In genomic region chr7:84058311-84059076, GRCh38 we compare ENCODE assay signal across 14 cellular contexts.
DNase-seq lines count a peak whose midpoint lies in the region; ATAC-seq and TF ChIP-seq lines count a peak whose summit lies in the region.
"Had no signal": no experiment of that assay in that cellular context is flagged by ENCODE, and none has a peak within 500 bp of the region (broad histone marks: within the 10 kb centered on the region; RNA-seq: fewer than 3 reads in every experiment).

No MANE protein-coding gene starts in this region.

- POLR2A ChIA-PET in CD8-positive, alpha-beta memory T cell (lab: Charles Lee): no interaction called here

- no peaks in the 10 kb centered on the region for H3K27me3 Mint-ChIP-seq in CD8-positive, alpha-beta memory T cell
- H3K27me3 Mint-ChIP-seq: stimulated activated memory B cell treated with anti-CD40 and anti-IgM and Interleukin-4, amounts not matched to agents 10 μg/mL and 1 μg/mL and 100 μg/mL, for 72 hours had no signal

- in situ Hi-C loops in astrocyte of the spinal cord (cut with HindIII; ENCODE audit: low sequenced_read_pairs): no loop called here

- DNase-seq in AG08396 (ENCODE audit: low spot score) (peak; percentile 17), astrocyte of the spinal cord (ENCODE audit: low read depth, low spot score) (peak; percentile 81), kidney glomerular epithelial cell (lab: John Stamatoyannopoulos, UW) (peak; percentile 43)
- no peak for DNase-seq in CD8-positive, alpha-beta memory T cell
- no peak for DNase-seq in activated CD8-positive, alpha-beta memory T cell treated with anti-CD3 and anti-CD28 coated beads, Interleukin-2, amount 50 U/mL, for 48 hours
- DNase-seq: activated T-cell treated with anti-CD3 and anti-CD28 coated beads, Interleukin-2, amount 50 U/mL, for 72 hours; Karpas-422; NCI-H2107; posterior cingulate gyrus had no signal

- TF ChIP-seq CTCF in astrocyte of the spinal cord (IDR thresholded peaks at IDR 0.05; ENCODE audit: low read depth, low read length): no peak

- no peak overlapping the region for H3K27ac Mint-ChIP-seq in CD8-positive, alpha-beta memory T cell
- H3K27ac Mint-ChIP-seq: activated T-cell treated with anti-CD3 and anti-CD28 coated beads, Interleukin-2, amount 50 U/mL, for 72 hours; stimulated activated memory B cell treated with anti-CD40 and anti-IgM and Interleukin-4, amounts not matched to agents 10 μg/mL and 1 μg/mL and 100 μg/mL, for 72 hours had no signal

- 0 out of 2 replicates have a peak overlapping the region, but pooled peaks have one; percentile 30 for H3K27ac ChIP-seq in HUES6 (ENCODE audit: low read depth, low read length)
- H3K27ac ChIP-seq in CD8-positive, alpha-beta memory T cell (ENCODE audit: low read depth, low read length): no peak overlapping the region
- H3K27ac ChIP-seq: vagina had no signal

- H3K4me3 Mint-ChIP-seq in CD8-positive, alpha-beta memory T cell: no peak overlapping the region
- H3K4me3 Mint-ChIP-seq: activated T-cell treated with anti-CD3 and anti-CD28 coated beads, Interleukin-2, amount 50 U/mL, for 72 hours; stimulated activated memory B cell treated with anti-CD40 and anti-IgM and Interleukin-4, amounts not matched to agents 10 μg/mL and 1 μg/mL and 100 μg/mL, for 72 hours had no signal

- no peaks in the 10 kb centered on the region for H3K36me3 ChIP-seq in HUES6 (ENCODE audit: control insufficient read depth, insufficient read depth, low read length)
- H3K36me3 ChIP-seq in CD8-positive, alpha-beta memory T cell (ENCODE audit: insufficient read depth, low read length): no peaks in the 10 kb centered on the region
- H3K36me3 ChIP-seq: vagina had no signal

- H3K4me3 ChIP-seq in HUES6 (ENCODE audit: low read depth, low read length) (no peak overlapping the region), astrocyte of the spinal cord (ENCODE audit: low read depth, low read length) (no peak overlapping the region)
- H3K4me3 ChIP-seq in CD8-positive, alpha-beta memory T cell (ENCODE audit: low read length): no peak overlapping the region
- H3K4me3 ChIP-seq: vagina had no signal

- H3K36me3 Mint-ChIP-seq in CD8-positive, alpha-beta memory T cell: no peaks in the 10 kb centered on the region
- H3K36me3 Mint-ChIP-seq: stimulated activated memory B cell treated with anti-CD40 and anti-IgM and Interleukin-4, amounts not matched to agents 10 μg/mL and 1 μg/mL and 100 μg/mL, for 72 hours had no signal

- H3K9me3 ChIP-seq in HUES6 (ENCODE audit: control insufficient read depth, insufficient read depth, low read depth, low read length): no peaks in the 10 kb centered on the region
- no peaks in the 10 kb centered on the region for H3K9me3 ChIP-seq in CD8-positive, alpha-beta memory T cell (ENCODE audit: low read length)
- H3K9me3 ChIP-seq: vagina had no signal

- H3K9ac ChIP-seq in HUES6 (ENCODE audit: low read length): no peak overlapping the region

- ATAC-seq in GM21447 (IDR thresholded peaks at IDR 0.05; ENCODE audit: unreplicated experiment): no peak
- ATAC-seq in HG02840 (IDR thresholded peaks at IDR 0.05; ENCODE audit: low FRiP score, unreplicated experiment): no peak
- ATAC-seq: activated T-cell treated with anti-CD3 and anti-CD28 coated beads, Interleukin-2, amount 50 U/mL, for 72 hours; stimulated activated memory B cell treated with anti-CD40 and anti-IgM and Interleukin-4, amounts not matched to agents 10 μg/mL and 1 μg/mL and 100 μg/mL, for 72 hours had no signal

- CTCF ChIA-PET in CD8-positive, alpha-beta memory T cell (lab: Charles Lee): no interaction called here

- peaks cover 11% of the 10 kb centered on the region for H3K4me1 ChIP-seq in HUES6 (ENCODE audit: control insufficient read depth, insufficient read depth, low read length)
- no peaks in the 10 kb centered on the region for H3K4me1 ChIP-seq in CD8-positive, alpha-beta memory T cell (ENCODE audit: insufficient read depth, low read length)
- H3K4me1 ChIP-seq: vagina had no signal

- no peaks in the 10 kb centered on the region for H3K4me1 Mint-ChIP-seq in CD8-positive, alpha-beta memory T cell
- H3K4me1 Mint-ChIP-seq: stimulated activated memory B cell treated with anti-CD40 and anti-IgM and Interleukin-4, amounts not matched to agents 10 μg/mL and 1 μg/mL and 100 μg/mL, for 72 hours had no signal

- H3K27me3 ChIP-seq in HUES6 (ENCODE audit: control insufficient read depth, insufficient read depth, low read length): no peaks in the 10 kb centered on the region
- H3K27me3 ChIP-seq in CD8-positive, alpha-beta memory T cell (ENCODE audit: insufficient read depth, low read length, poor library complexity, severe bottlenecking): no peaks in the 10 kb centered on the region
- H3K27me3 ChIP-seq: vagina had no signal

- H3K9me3 Mint-ChIP-seq in CD8-positive, alpha-beta memory T cell: peaks cover 3 to 23% (median 11%) of the 10 kb centered on the region in 5 donors
- H3K9me3 Mint-ChIP-seq: stimulated activated memory B cell treated with anti-CD40 and anti-IgM and Interleukin-4, amounts not matched to agents 10 μg/mL and 1 μg/mL and 100 μg/mL, for 72 hours had no signal

Comparison
In these comparisons a context has a peak if more than half of its experiments do, and no peak if none do; other contexts are left out.
1. DNase-seq: peak in AG08396 (single experiment), astrocyte of the spinal cord (single experiment) and kidney glomerular epithelial cell (single experiment); none in CD8-positive, alpha-beta memory T cell (0 of 5) and activated CD8-positive, alpha-beta memory T cell treated with anti-CD3 and anti-CD28 coated beads, Interleukin-2, amount 50 U/mL, for 48 hours (single experiment).